In genomic region chr1:89757532-89757931, GRCh38 we compare ENCODE assay signal across 8 cellular contexts.
DNase-seq lines count a peak whose midpoint lies in the region; ATAC-seq and TF ChIP-seq lines count a peak whose summit lies in the region.

No MANE protein-coding gene starts in this region.

- peaks cover 90% of the 10 kb centered on the region for H3K4me1 Mint-ChIP-seq in activated CD8-positive, alpha-beta memory T cell treated with anti-CD3 and anti-CD28 coated beads, Interleukin-2, amount 10 ng/mL, durations not matched to agents 7 days and 5 days
- peaks cover 72% of the 10 kb centered on the region for H3K4me1 Mint-ChIP-seq in central memory CD8-positive, alpha-beta T cell
- H3K4me1 Mint-ChIP-seq in nephron progenitor cell, result peaks cover 56% of the 10 kb centered on the region

- peak; percentile 82 for DNase-seq in activated CD8-positive, alpha-beta memory T cell treated with anti-CD3 and anti-CD28 coated beads, Interleukin-2, amount 10 ng/mL, durations not matched to agents 7 days and 5 days
- no peak for DNase-seq in activated CD8-positive, alpha-beta memory T cell treated with anti-CD3 and anti-CD28 coated beads, Interleukin-2, amount 50 U/mL, for 4 hours
- DNase-seq in NOMO-1 treated with dmso at 0.1 percent for 144 hours (lab: John Stamatoyannopoulos, UW; ENCODE audit: unreplicated experiment), result peak; percentile 97
- DNase-seq in central memory CD8-positive, alpha-beta T cell (ENCODE audit: low spot score in 2 of 2), result no peak
- peak; percentile 12 for DNase-seq in nephron progenitor cell
- no peak for DNase-seq in epidermal melanocyte (ENCODE audit: insufficient read length, low spot score)
- no peak for DNase-seq in cerebellar nuclear complex (lab: John Stamatoyannopoulos, UW)

- CTCF ChIA-PET in activated CD8-positive, alpha-beta memory T cell treated with anti-CD3 and anti-CD28 coated beads, Interleukin-2, amount 10 ng/mL, durations not matched to agents 7 days and 5 days (lab: Charles Lee), result interaction anchor here (0.8 to 12.1 kb wide), 10 partner anchors 9 to 154 kb away, joined by 3 to 239 read pairs (median 6); partner anchors contain the start of gene LRRC8C

- H3K36me3 Mint-ChIP-seq in activated CD8-positive, alpha-beta memory T cell treated with anti-CD3 and anti-CD28 coated beads, Interleukin-2, amount 10 ng/mL, durations not matched to agents 7 days and 5 days, result peaks cover 17% of the 10 kb centered on the region
- peaks cover 3% of the 10 kb centered on the region for H3K36me3 Mint-ChIP-seq in central memory CD8-positive, alpha-beta T cell (ENCODE audit: insufficient read depth)
- H3K36me3 Mint-ChIP-seq in nephron progenitor cell (ENCODE audit: low read depth), result no peaks in the 10 kb centered on the region

- peak overlapping the region; percentile 66 for H3K4me3 Mint-ChIP-seq in activated CD8-positive, alpha-beta memory T cell treated with anti-CD3 and anti-CD28 coated beads, Interleukin-2, amount 10 ng/mL, durations not matched to agents 7 days and 5 days
- H3K4me3 Mint-ChIP-seq in central memory CD8-positive, alpha-beta T cell, result peak overlapping the region; percentile 56
- H3K4me3 Mint-ChIP-seq in nephron progenitor cell, result peak overlapping the region; percentile 28

- H3K27ac Mint-ChIP-seq in activated CD8-positive, alpha-beta memory T cell treated with anti-CD3 and anti-CD28 coated beads, Interleukin-2, amount 10 ng/mL, durations not matched to agents 7 days and 5 days, result peak overlapping the region; percentile 93
- peak overlapping the region; percentile 85 for H3K27ac Mint-ChIP-seq in central memory CD8-positive, alpha-beta T cell (ENCODE audit: low read depth)
- peak overlapping the region; percentile 56 for H3K27ac Mint-ChIP-seq in nephron progenitor cell

- ATAC-seq in activated CD8-positive, alpha-beta memory T cell treated with anti-CD3 and anti-CD28 coated beads, Interleukin-2, amount 10 ng/mL, durations not matched to agents 7 days and 5 days, result peak; percentile 81
- peak; percentile 64 for ATAC-seq in central memory CD8-positive, alpha-beta T cell (replicated peaks; ENCODE audit: extremely low read depth, poor library complexity, severe bottlenecking)
- no peak for ATAC-seq in GM21717 (IDR thresholded peaks at IDR 0.05; ENCODE audit: unreplicated experiment)

- H3K27me3 Mint-ChIP-seq in activated CD8-positive, alpha-beta memory T cell treated with anti-CD3 and anti-CD28 coated beads, Interleukin-2, amount 10 ng/mL, durations not matched to agents 7 days and 5 days, result no peaks in the 10 kb centered on the region
- H3K27me3 Mint-ChIP-seq in central memory CD8-positive, alpha-beta T cell, result no peaks in the 10 kb centered on the region
- H3K27me3 Mint-ChIP-seq in nephron progenitor cell (ENCODE audit: low read depth, poor library complexity), result peaks cover 16% of the 10 kb centered on the region

- TF ChIP-seq CTCF in nephron progenitor cell (IDR thresholded peaks at IDR 0.05), result no peak

- no peaks in the 10 kb centered on the region for H3K9me3 Mint-ChIP-seq in activated CD8-positive, alpha-beta memory T cell treated with anti-CD3 and anti-CD28 coated beads, Interleukin-2, amount 10 ng/mL, durations not matched to agents 7 days and 5 days (ENCODE audit: low read depth)
- H3K9me3 Mint-ChIP-seq in central memory CD8-positive, alpha-beta T cell, result no peaks in the 10 kb centered on the region
- peaks cover 10% of the 10 kb centered on the region for H3K9me3 Mint-ChIP-seq in nephron progenitor cell

Comparison
In these comparisons a context has a peak if more than half of its experiments do, and no peak if none do; other contexts are left out.
1. DNase-seq: peak in activated CD8-positive, alpha-beta memory T cell treated with anti-CD3 and anti-CD28 coated beads, Interleukin-2, amount 10 ng/mL, durations not matched to agents 7 days and 5 days (single experiment), NOMO-1 treated with dmso at 0.1 percent for 144 hours (single experiment) and nephron progenitor cell (single experiment); none in activated CD8-positive, alpha-beta memory T cell treated with anti-CD3 and anti-CD28 coated beads, Interleukin-2, amount 50 U/mL, for 4 hours (single experiment), central memory CD8-positive, alpha-beta T cell (0 of 2), epidermal melanocyte (single experiment) and cerebellar nuclear complex (0 of 2).
2. Peak in every context shown above with its lines, with median percentiles within 50 percentile points of each other: H3K27ac Mint-ChIP-seq and H3K4me3 Mint-ChIP-seq.